ENCODE assay signal across 1 cellular context in genomic region chr17:50101346-50102163, GRCh38.
TF ChIP-seq lines count a peak whose summit lies in the region.

No MANE protein-coding gene starts in this region.

TF ChIP-seq in GM12878, 131 proteins besides CTCF, POLR2A, EP300 and RAD21:
- TF ChIP-seq RELB (IDR thresholded peaks at IDR 0.05; ENCODE audit: low read depth) (no peak), TAF1 (IDR thresholded peaks at IDR 0.05; ENCODE audit: borderline replicate concordance, low read depth, low read length) (no peak), BCL3 (IDR thresholded peaks at IDR 0.05; ENCODE audit: borderline replicate concordance, insufficient read depth, low read depth, low read length, poor library complexity, severe bottlenecking) (peak; percentile 90), RBBP5 (conservative IDR thresholded peaks at IDR 0.05) (no peak), POU2F2 (IDR thresholded peaks at IDR 0.05; ENCODE audit: borderline replicate concordance, low read depth, low read length) (no peak)
